32 cellular contexts compared by ENCODE assay signal in the genomic region with DNA sequence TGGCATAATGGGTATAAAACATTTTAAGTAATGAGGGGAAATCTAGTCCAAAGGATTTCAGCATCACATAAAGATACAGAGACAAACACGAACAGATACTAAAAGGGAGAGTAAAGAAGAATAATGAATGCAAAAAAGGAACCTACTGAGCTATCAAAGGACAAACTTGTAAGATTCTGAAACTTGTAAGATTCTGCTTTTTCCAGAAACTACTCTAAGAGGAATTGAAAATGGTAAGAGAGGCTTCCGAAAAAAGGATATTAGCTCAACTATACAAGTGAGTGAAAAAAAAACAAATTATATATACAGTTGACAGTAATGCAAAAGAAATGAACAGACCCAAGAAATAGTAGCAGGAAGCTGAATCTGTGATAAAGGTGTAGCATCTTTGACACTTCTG.
"Had no signal": no experiment of that assay in that cellular context is flagged by ENCODE, and none has a peak within 500 bp of the region (broad histone marks: within the 10 kb centered on the region; RNA-seq: fewer than 3 reads in every experiment).

No MANE protein-coding gene starts in this region.

- H3K27me3 ChIP-seq: ascending aorta, cardiac muscle cell, gastroesophageal sphincter, uterus had no signal

- H3K4me3 ChIP-seq: ascending aorta, cardiac muscle cell, gastroesophageal sphincter, thoracic aorta, uterus had no signal

- DNase-seq: activated CD4-positive, alpha-beta memory T cell treated with anti-CD3 and anti-CD28 coated beads for 36 hours; activated CD4-positive, alpha-beta T cell treated with anti-CD3 and anti-CD28 coated beads, Interleukin-2, amount 10 ng/mL, durations not matched to agents 24 days and 14 days; activated CD4-positive, CD25-positive, alpha-beta regulatory T cell treated with anti-CD3 and anti-CD28 coated beads, Interleukin-2, amount 50 U/mL, for 72 hours; activated CD8-positive, alpha-beta memory T cell treated with anti-CD3 and anti-CD28 coated beads, Interleukin-2, amount 50 U/mL, for 4 hours; activated effector memory CD4-positive, alpha-beta T cell treated with anti-CD3 and anti-CD28 coated beads, Interleukin-2, amount 50 U/mL, for 16 hours; activated naive CD4-positive, alpha-beta T cell treated with anti-CD3 and anti-CD28 coated beads for 36 hours; activated naive CD8-positive, alpha-beta T cell treated with anti-CD3 and anti-CD28 coated beads for 36 hours; activated T-cell treated with anti-CD3 and anti-CD28 coated beads, Interleukin-2, amount 50 U/mL, for 1 hour; cortex of kidney; head of caudate nucleus; hypothalamus; immature natural killer cell; kidney; left colon; mesendoderm; natural killer cell; posterior cingulate gyrus; right cardiac atrium; stimulated activated CD4-positive, alpha-beta T cell treated with anti-CD3 and anti-CD28 coated beads, Interleukin-15, amount 100 ng/mL, for 24 hours; stimulated activated CD4-positive, alpha-beta T cell treated with anti-CD3 and anti-CD28 coated beads, Interleukin-2, amount 100 ng/mL, for 24 hours; stimulated activated naive CD4-positive, alpha-beta T cell treated with Interleukin-2 at 50 U/mL for 16 hours; trophoblast cell; uterus; WERI-Rb-1 had no signal

- FAIRE-seq: endothelial cell of umbilical vein, kidney, TTC549 had no signal

- H3K27me3 Mint-ChIP-seq: activated CD4-positive, alpha-beta memory T cell treated with anti-CD3 and anti-CD28 coated beads for 36 hours; activated CD4-positive, alpha-beta T cell treated with anti-CD3 and anti-CD28 coated beads, Interleukin-2, amount 10 ng/mL, durations not matched to agents 24 days and 14 days; activated naive CD8-positive, alpha-beta T cell treated with anti-CD3 and anti-CD28 coated beads for 36 hours; brain had no signal

- H3K9me3 Mint-ChIP-seq: activated CD4-positive, alpha-beta memory T cell treated with anti-CD3 and anti-CD28 coated beads for 36 hours; activated CD4-positive, alpha-beta T cell treated with anti-CD3 and anti-CD28 coated beads, Interleukin-2, amount 10 ng/mL, durations not matched to agents 24 days and 14 days; activated naive CD4-positive, alpha-beta T cell treated with anti-CD3 and anti-CD28 coated beads for 36 hours; activated naive CD8-positive, alpha-beta T cell treated with anti-CD3 and anti-CD28 coated beads for 36 hours; activated T-helper 1 cell treated with anti-CD3 and anti-CD28 coated beads, Interleukin-12 subunit alpha, Interleukin-12 subunit beta, Interleukin-2, Interleukin-4 antibody, amounts not matched to agents 30 ng/mL and 10 ng/mL and 1 ng/mL, durations not matched to agents 14 hours and 24 hours and 36 hours; brain; immature natural killer cell; natural killer cell had no signal

- H3K4me3 Mint-ChIP-seq: activated CD4-positive, alpha-beta memory T cell treated with anti-CD3 and anti-CD28 coated beads for 36 hours; activated CD4-positive, alpha-beta T cell treated with anti-CD3 and anti-CD28 coated beads, Interleukin-2, amount 10 ng/mL, durations not matched to agents 24 days and 14 days; activated naive CD4-positive, alpha-beta T cell treated with anti-CD3 and anti-CD28 coated beads for 36 hours; activated naive CD8-positive, alpha-beta T cell treated with anti-CD3 and anti-CD28 coated beads for 36 hours; activated T-helper 1 cell treated with anti-CD3 and anti-CD28 coated beads, Interleukin-12 subunit alpha, Interleukin-12 subunit beta, Interleukin-2, Interleukin-4 antibody, amounts not matched to agents 30 ng/mL and 10 ng/mL and 1 ng/mL, durations not matched to agents 14 hours and 24 hours and 36 hours; brain; immature natural killer cell; natural killer cell had no signal

- H3K9me3 ChIP-seq: ascending aorta, gastroesophageal sphincter, thoracic aorta, uterus had no signal

- H3K27ac Mint-ChIP-seq: activated CD4-positive, alpha-beta memory T cell treated with anti-CD3 and anti-CD28 coated beads for 36 hours; activated CD4-positive, alpha-beta T cell treated with anti-CD3 and anti-CD28 coated beads, Interleukin-2, amount 10 ng/mL, durations not matched to agents 24 days and 14 days; activated naive CD4-positive, alpha-beta T cell treated with anti-CD3 and anti-CD28 coated beads for 36 hours; activated naive CD8-positive, alpha-beta T cell treated with anti-CD3 and anti-CD28 coated beads for 36 hours; activated T-helper 1 cell treated with anti-CD3 and anti-CD28 coated beads, Interleukin-12 subunit alpha, Interleukin-12 subunit beta, Interleukin-2, Interleukin-4 antibody, amounts not matched to agents 30 ng/mL and 10 ng/mL and 1 ng/mL, durations not matched to agents 14 hours and 24 hours and 36 hours; brain; immature natural killer cell; natural killer cell had no signal

- H3K36me3 ChIP-seq: cardiac muscle cell, thoracic aorta, uterus had no signal

- H3K4me1 Mint-ChIP-seq: brain, immature natural killer cell had no signal

- ATAC-seq: gastroesophageal sphincter, left colon, natural killer cell, right cardiac atrium had no signal
